20 cellular contexts compared by ENCODE assay signal in genomic region chr1:77942400-77943140, GRCh38. TPM values are rescaled to one million over a fixed set of nuclear protein-coding genes. Genes with fewer than 3 reads are reported as not detected.
DNase-seq lines count a peak whose midpoint lies in the region; ATAC-seq, FAIRE-seq and TF ChIP-seq lines count a peak whose summit lies in the region.
"Had no signal": no experiment of that assay in that cellular context is flagged by ENCODE, and none has a peak within 500 bp of the region (broad histone marks: within the 10 kb centered on the region; RNA-seq: fewer than 3 reads in every experiment).

No MANE protein-coding gene starts in this region.

- BruUV-seq in K562 (replicated peaks; lab: Mats Ljungman, UMichigan): no TSS peak

- no peak for FAIRE-seq in K562 (lab: Jason Lieb, UNC)

- H3K27me3 ChIP-seq in HUES48 (ENCODE audit: control insufficient read depth, insufficient read depth, low read length) (no peaks in the 10 kb centered on the region), K562 (ENCODE audit: control insufficient read depth in 2 of 2, insufficient read depth in 2 of 2, low read length in 2 of 2) (no peaks in the 10 kb centered on the region)
- H3K27me3 ChIP-seq: spleen, stomach, tibial nerve had no signal

- POLR2A ChIA-PET in K562 (lab: Yijun Ruan, JAX): interaction anchor here (0.7 to 1.3 kb wide), 5 partner anchors 9 to 301 kb away, joined by 3 to 7 read pairs (median 3); no protein-coding TSS in a partner anchor

- in situ Hi-C loops in K562 (cut with MboI): no loop called here

- no peak overlapping the region for H2AFZ ChIP-seq in K562 (ENCODE audit: low read depth, low read length)

- H3K4me3 ChIP-seq in HUES48 (ENCODE audit: low read depth, low read length) (no peak overlapping the region), K562 (no peak overlapping the region)
- H3K4me3 ChIP-seq: spleen, stomach, tibial nerve had no signal

- no peak overlapping the region for H3K4me2 ChIP-seq in K562 (ENCODE audit: insufficient read depth, low read length)

- H3K27ac ChIP-seq in HUES48 (ENCODE audit: low read depth, low read length) (peak overlapping the region; percentile 5), K562 (ENCODE audit: extremely low read depth, low read depth, low read length) (no peak overlapping the region)
- H3K27ac ChIP-seq: HL-60, spleen, stomach, tibial nerve had no signal

- no peaks in the 10 kb centered on the region for H3K9me3 Mint-ChIP-seq in activated T-cell treated with anti-CD3 and anti-CD28 coated beads, Interleukin-2, amount 50 U/mL, for 72 hours
- H3K9me3 Mint-ChIP-seq in osteocyte (ENCODE audit: unreplicated experiment): no peaks in the 10 kb centered on the region
- H3K9me3 Mint-ChIP-seq: T-helper 1 cell treated with Interleukin-12 subunit alpha and Interleukin-12 subunit beta and Interleukin-4 antibody, amounts not matched to agents 30 μg/mL and 1 μg/mL, for 36 hours had no signal

- H3K4me1 ChIP-seq in HUES48 (ENCODE audit: control insufficient read depth, insufficient read depth, low read length) (no peaks in the 10 kb centered on the region), K562 (replicated peaks in 1 of 2; ENCODE audit: control insufficient read depth in 2 of 2, insufficient read depth in 2 of 2, low read length in 2 of 2) (no peaks in the 10 kb centered on the region)
- H3K4me1 ChIP-seq: tibial nerve had no signal

- 0 out of 2 replicates have a peak, but pooled peaks have one; percentile 55 for TF ChIP-seq POLR2A in K562 (conservative IDR thresholded peaks at IDR 0.05)

- no peaks in the 10 kb centered on the region for H4K20me1 ChIP-seq in K562 (replicated peaks; ENCODE audit: control insufficient read depth, insufficient read depth, low read length)

- H3K4me3 Mint-ChIP-seq in activated T-cell treated with anti-CD3 and anti-CD28 coated beads, Interleukin-2, amount 50 U/mL, for 72 hours: no peak overlapping the region
- no peak overlapping the region for H3K4me3 Mint-ChIP-seq in osteocyte (ENCODE audit: unreplicated experiment)
- H3K4me3 Mint-ChIP-seq: B cell; T-helper 1 cell treated with Interleukin-12 subunit alpha and Interleukin-12 subunit beta and Interleukin-4 antibody, amounts not matched to agents 30 μg/mL and 1 μg/mL, for 36 hours had no signal

- TF ChIP-seq EP300 in K562 (IDR thresholded peaks at IDR 0.05; ENCODE audit: low read length): no peak

- H3K9me3 ChIP-seq in HUES48 (ENCODE audit: control insufficient read depth, insufficient read depth, low read length) (no peaks in the 10 kb centered on the region), K562 (replicated peaks; ENCODE audit: control insufficient read depth, insufficient read depth, low read depth, low read length) (no peaks in the 10 kb centered on the region)
- H3K9me3 ChIP-seq: stomach had no signal

- CTCF ChIA-PET in K562 (lab: Yijun Ruan, JAX; ENCODE audit: low intra/inter-chr PET ratio): no interaction called here

- H3K9ac ChIP-seq in HUES48 (ENCODE audit: low read depth, low read length) (no peak overlapping the region), K562 (ENCODE audit: insufficient read depth in 1 of 2, low read depth in 2 of 2, low read length in 2 of 2) (no peak overlapping the region)

- H3K4me1 Mint-ChIP-seq in activated T-cell treated with anti-CD3 and anti-CD28 coated beads, Interleukin-2, amount 50 U/mL, for 72 hours (ENCODE audit: low read depth): peaks cover 9% of the 10 kb centered on the region
- H3K4me1 Mint-ChIP-seq in osteocyte (ENCODE audit: unreplicated experiment): peaks cover 9% of the 10 kb centered on the region

- DNase-seq in activated T-cell treated with anti-CD3 and anti-CD28 coated beads, Interleukin-2, amount 50 U/mL, for 72 hours: no peak
- no peak for DNase-seq in activated T-cell treated with anti-CD3 and anti-CD28 coated beads for 4 hours
- no peak for DNase-seq in K562 (ENCODE audit: extremely low read depth in 1 of 4, low spot score in 3 of 4)
- no peak for DNase-seq in osteocyte (ENCODE audit: extremely low spot score, unreplicated experiment)
- DNase-seq in NK-92 treated with Interleukin-12 subunit alpha and Interleukin-12 subunit beta, amount 100 ng/mL, for 24 hours (lab: John Stamatoyannopoulos, UW): no peak
- DNase-seq in posterior vena cava (ENCODE audit: low spot score): no peak
- no peak for DNase-seq in NCI-H524 treated with DMSO at 0.1 percent for 48 hours (lab: John Stamatoyannopoulos, UW)
- DNase-seq: activated CD4-positive, alpha-beta T cell treated with anti-CD3 and anti-CD28 coated beads, Interleukin-2, amount 50 U/mL, for 4 hours; activated gamma-delta T cell treated with Interleukin-2 at 50 U/mL for 16 hours; hippocampal formation; NCI-H2081 treated with DMSO at 0.1 percent for 48 hours; occipital lobe; spleen; stimulated activated CD4-positive, alpha-beta T cell treated with anti-CD3 and anti-CD28 coated beads, Interleukin-4, amount 100 ng/mL, for 4 hours; stomach had no signal

- H3K36me3 Mint-ChIP-seq in activated T-cell treated with anti-CD3 and anti-CD28 coated beads, Interleukin-2, amount 50 U/mL, for 72 hours (ENCODE audit: insufficient read depth in 2 of 2): peaks cover 8 to 28% of the 10 kb centered on the region in 2 donors
- peaks cover 57% of the 10 kb centered on the region for H3K36me3 Mint-ChIP-seq in osteocyte (ENCODE audit: unreplicated experiment)

- intact Hi-C loops in K562 (cut with micrococcal nuclease): no loop called here
- intact Hi-C loops in posterior vena cava (cut with DNase I): no loop called here

- H3K27ac Mint-ChIP-seq in activated T-cell treated with anti-CD3 and anti-CD28 coated beads, Interleukin-2, amount 50 U/mL, for 72 hours: peak overlapping the region; percentile 20
- H3K27ac Mint-ChIP-seq in osteocyte (ENCODE audit: unreplicated experiment): peak overlapping the region; percentile 68
- H3K27ac Mint-ChIP-seq: B cell; T-helper 1 cell treated with Interleukin-12 subunit alpha and Interleukin-12 subunit beta and Interleukin-4 antibody, amounts not matched to agents 30 μg/mL and 1 μg/mL, for 36 hours had no signal

- H3K79me2 ChIP-seq in K562 (ENCODE audit: control insufficient read depth, insufficient read depth, low read length): peaks cover 4% of the 10 kb centered on the region; the same call in 1 of the 3 replicates

- TF ChIP-seq RAD21 in K562 (CRISPR knock-in tag; conservative IDR thresholded peaks at IDR 0.05 in 1 of 2, IDR thresholded peaks at IDR 0.05 in 1 of 2): no peak

- WGBS in K562 (ENCODE audit: insufficient coverage, low coverage, missing lambda C conversion rate): 89% methylated on average over 3 of the region's 4 CpGs

- H3K27me3 Mint-ChIP-seq in activated T-cell treated with anti-CD3 and anti-CD28 coated beads, Interleukin-2, amount 50 U/mL, for 72 hours (ENCODE audit: low read depth): no peaks in the 10 kb centered on the region
- H3K27me3 Mint-ChIP-seq in osteocyte (ENCODE audit: unreplicated experiment): no peaks in the 10 kb centered on the region
- H3K27me3 Mint-ChIP-seq: B cell had no signal

- TF ChIP-seq CTCF in K562 (IDR thresholded peaks at IDR 0.05 in 2 of 3, conservative IDR thresholded peaks at IDR 0.05 in 1 of 3; ENCODE audit: insufficient read depth in 2 of 3, low read depth in 1 of 3, low read length in 3 of 3) (no peak), osteocyte (IDR thresholded peaks at IDR 0.05) (no peak)

- no peak for ATAC-seq in activated T-cell treated with anti-CD3 and anti-CD28 coated beads, Interleukin-2, amount 50 U/mL, for 72 hours (replicated peaks in 1 of 2)
- peak; percentile 27 for ATAC-seq in K562

- H3K36me3 ChIP-seq in HUES48 (ENCODE audit: control insufficient read depth, insufficient read depth, low read length) (peaks cover 59% of the 10 kb centered on the region), K562 (ENCODE audit: control insufficient read depth, insufficient read depth, low read length) (peaks cover 44% of the 10 kb centered on the region)

- no peaks in the 10 kb centered on the region for H3K9me1 ChIP-seq in K562 (ENCODE audit: control insufficient read depth, insufficient read depth, low read length)

RNA-seq across cellular contexts. Expression of gene FUBP1, which starts 36.3 kb away (rescaled TPM):
- total RNA-seq in activated T-cell treated with anti-CD3 and anti-CD28 coated beads, Interleukin-2, amount 50 U/mL, for 72 hours: 100 to 1,000 TPM; 145 to 191 TPM
- 264 and 677 TPM in 2 replicates for total RNA-seq in K562 (2011; cell fraction: chromatin; rRNA removed; ENCODE audit: low replicate concordance)
- 127 and 179 TPM in 2 replicates for total RNA-seq in K562 (2011; cell fraction: nucleolus; rRNA removed)
- total RNA-seq in K562 (2011; cell fraction: nucleoplasm; rRNA removed): 251 and 332 TPM in 2 replicates
- 182 and 192 TPM in 2 replicates for total RNA-seq in K562 (2014; rRNA removed)
- total RNA-seq in K562 (2014; rRNA removed; fragmentation: Illumina TruSeq; extraction: Trizol): 253 and 279 TPM in 2 replicates
- 234 and 254 TPM in 2 replicates for total RNA-seq in K562 (2015; rRNA removed; fragmentation: Illumina TruSeq; extraction: Trizol)
- total RNA-seq in K562 (2021): 195 and 199 TPM in 2 replicates
- polyA plus RNA-seq in K562 (2011; rRNA removed): 292 and 294 TPM in 2 replicates
- 136 and 194 TPM in 2 replicates for polyA plus RNA-seq in K562 (2011; cell fraction: cytosol; rRNA removed)
- 763 and 1,195 TPM in 2 replicates for polyA plus RNA-seq in K562 (2011; cell fraction: nucleus; rRNA removed)
- 143 and 152 TPM in 2 replicates for polyA plus RNA-seq in K562 (2012)
- 185 and 213 TPM in 2 replicates for polyA plus RNA-seq in K562 (2014; fragmentation: Illumina TruSeq; extraction: Trizol)
- 100 to 1,000 TPM; 104 to 170 TPM for polyA plus RNA-seq in K562 (2014; fragmentation: Nextera tagmentation; extraction: Ambion mirVana)
- 224 and 265 TPM in 2 replicates for polyA plus RNA-seq in K562 (2014; rRNA removed)
- polyA minus RNA-seq in K562 (2011; rRNA and poly(A)+ RNA removed): 304 and 320 TPM in 2 replicates
- 101 and 114 TPM in 2 replicates for polyA minus RNA-seq in K562 (2011; cell fraction: cytosol; rRNA and poly(A)+ RNA removed)
- polyA minus RNA-seq in K562 (2011; cell fraction: nucleus; rRNA and poly(A)+ RNA removed): 359 and 608 TPM in 2 replicates
- total RNA-seq in osteocyte: 123 and 126 TPM in 2 replicates
- 10 to 100 TPM; 90.7 to 99.3 TPM for total RNA-seq in posterior vena cava

RNA-seq across cellular contexts. Expression of gene NEXN, which starts 54.1 kb away (rescaled TPM):
- total RNA-seq in activated T-cell treated with anti-CD3 and anti-CD28 coated beads, Interleukin-2, amount 50 U/mL, for 72 hours: 1 to 10 TPM; 1.1 to 1.4 TPM
- 1.1 TPM in 1 of 2 replicates, not detected in the other for total RNA-seq in K562 (2011; cell fraction: chromatin; rRNA removed; ENCODE audit: low replicate concordance)
- total RNA-seq in K562 (2011; cell fraction: nucleolus; rRNA removed): 0.17 TPM in 1 of 2 replicates, not detected in the other
- total RNA-seq in K562 (2011; cell fraction: nucleoplasm; rRNA removed): 0.29 and 1.1 TPM in 2 replicates
- total RNA-seq in K562 (2014; rRNA removed) (0.95 and 1.4 TPM in 2 replicates), K562 (2014; rRNA removed; fragmentation: Illumina TruSeq; extraction: Trizol) (0.76 and 1.2 TPM in 2 replicates), K562 (2015; rRNA removed; fragmentation: Illumina TruSeq; extraction: Trizol) (0.98 and 1.2 TPM in 2 replicates), K562 (2021) (0.60 and 0.92 TPM in 2 replicates), osteocyte (19.3 and 19.5 TPM in 2 replicates), posterior vena cava (100 to 1,000 TPM; 111 to 202 TPM)
- polyA plus RNA-seq in K562 (2011; rRNA removed) (0.07 and 0.18 TPM in 2 replicates), K562 (2014; fragmentation: Illumina TruSeq; extraction: Trizol) (1.2 and 1.8 TPM in 2 replicates), K562 (2014; fragmentation: Nextera tagmentation; extraction: Ambion mirVana) (under 1 TPM; 0.46 to 0.51 TPM), K562 (2014; rRNA removed) (0.86 and 0.97 TPM in 2 replicates)
- 0.03 and 0.09 TPM in 2 replicates for polyA plus RNA-seq in K562 (2011; cell fraction: cytosol; rRNA removed)
- polyA plus RNA-seq in K562 (2011; cell fraction: nucleus; rRNA removed): 0.06 TPM in 1 of 2 replicates, not detected in the other
- polyA plus RNA-seq in K562 (2012): 0.55 and 1.3 TPM in 2 replicates
- 0.09 and 0.63 TPM in 2 replicates for polyA minus RNA-seq in K562 (2011; rRNA and poly(A)+ RNA removed)
- not detected in 2 replicates for polyA minus RNA-seq in K562 (2011; cell fraction: cytosol; rRNA and poly(A)+ RNA removed)
- 0.27 and 0.33 TPM in 2 replicates for polyA minus RNA-seq in K562 (2011; cell fraction: nucleus; rRNA and poly(A)+ RNA removed)
